ENCODE assay signal across 12 cellular contexts in genomic region chr11:85109141-85109540, GRCh38.
DNase-seq lines count a peak whose midpoint lies in the region; ATAC-seq, FAIRE-seq and TF ChIP-seq lines count a peak whose summit lies in the region.
"Had no signal": no experiment of that assay in that cellular context is flagged by ENCODE, and none has a peak within 500 bp of the region (broad histone marks: within the 10 kb centered on the region; RNA-seq: fewer than 3 reads in every experiment).

No MANE protein-coding gene starts in this region.

- TF ChIP-seq CTCF in GM12864 (IDR thresholded peaks at IDR 0.05; ENCODE audit: low read depth, low read length, missing control alignments): no peak

- ATAC-seq in GM19397 (IDR thresholded peaks at IDR 0.05; ENCODE audit: unreplicated experiment) (peak; percentile 45), HG02759 (IDR thresholded peaks at IDR 0.05; ENCODE audit: unreplicated experiment) (peak; percentile 66), HG03432 (IDR thresholded peaks at IDR 0.05; ENCODE audit: unreplicated experiment) (peak; percentile 76), left lobe of liver (no peak)
- ATAC-seq: natural killer cell treated with Interleukin-12 subunit alpha and Interleukin-12 subunit beta and Interleukin-15 and Interleukin-18, amount 100 ng/mL, for 72 hours had no signal

- FAIRE-seq in RCC 7860 (lab: Jason Lieb, UNC): no peak

- intact Hi-C loops in head of caudate nucleus (cut with DNase I): no loop called here

- no peak overlapping the region for H3K4me3 ChIP-seq in GM12864 (ENCODE audit: low read depth, low read length)

- DNase-seq in GM12864 (ENCODE audit: low read depth) (peak; percentile 25), RCC 7860 (ENCODE audit: low spot score) (no peak), head of caudate nucleus (no peak), NCI-H1048 (lab: John Stamatoyannopoulos, UW) (no peak), left lobe of liver (ENCODE audit: low spot score) (no peak)
- DNase-seq: activated effector memory CD4-positive, alpha-beta T cell treated with Interleukin-2 at 50 U/mL for 16 hours; caudate nucleus; DMS79 treated with DMSO at 0.1 percent for 48 hours had no signal
